18 cellular contexts compared by ENCODE assay signal in the genomic region with DNA sequence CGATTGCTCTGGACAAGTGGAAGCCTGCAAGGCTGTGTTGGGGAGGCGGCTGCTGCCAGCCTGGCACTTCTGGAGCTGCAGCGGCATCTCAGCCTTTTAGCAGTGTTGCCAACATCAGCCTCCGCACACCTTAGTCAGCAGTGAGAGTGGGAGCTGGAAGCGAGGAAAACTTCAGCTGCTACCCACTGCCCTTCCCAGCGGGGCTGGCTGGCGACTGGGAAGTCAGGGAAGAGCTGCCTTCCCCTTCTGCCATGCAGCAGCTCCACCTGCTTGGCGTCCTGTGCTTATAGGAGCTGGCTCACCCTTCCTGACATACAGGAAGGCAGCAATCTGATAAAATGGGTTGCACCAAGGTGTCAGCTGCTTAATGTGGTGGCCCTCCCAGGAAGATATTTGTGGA. TPM values are rescaled to one million over a fixed set of nuclear protein-coding genes. Genes with fewer than 3 reads are reported as not detected.
A peak's percentile ranks its signal among the peaks of the same experiment; 100 is the strongest.
DNase-seq lines count a peak whose midpoint lies in the region; ATAC-seq and TF ChIP-seq lines count a peak whose summit lies in the region.
"Had no signal": no experiment of that assay in that cellular context is flagged by ENCODE, and none has a peak within 500 bp of the region (broad histone marks: within the 10 kb centered on the region; RNA-seq: fewer than 3 reads in every experiment).

No MANE protein-coding gene starts in this region.

- BruUV-seq in PC-3 (replicated peaks; lab: Mats Ljungman, UMichigan) = no TSS peak

- intact Hi-C loops in PC-3 (cut with micrococcal nuclease) = no loop called here

- H3K36me3 ChIP-seq in PC-3 (ENCODE audit: low read depth, low read length) (no peaks in the 10 kb centered on the region), hepatocyte (replicated peaks; ENCODE audit: insufficient read depth, low read depth) (no peaks in the 10 kb centered on the region)
- H3K36me3 ChIP-seq: adrenal gland, BLaER1, upper lobe of right lung had no signal

- H3K79me2 ChIP-seq in PC-3 (ENCODE audit: low read length) (no peaks in the 10 kb centered on the region), hepatocyte (no peaks in the 10 kb centered on the region)

- peak; percentile 52 for DNase-seq in DMS53 (lab: John Stamatoyannopoulos, UW)
- no peak for DNase-seq in DMS53 treated with DMSO at 0.1 percent for 48 hours (lab: John Stamatoyannopoulos, UW; ENCODE audit: unreplicated experiment)
- no peak for DNase-seq in PC-3
- DNase-seq in hepatocyte (ENCODE audit: low spot score) = no peak
- DNase-seq in stimulated activated effector memory CD8-positive, alpha-beta T cell treated with anti-CD3 and anti-CD28 coated beads, Interleukin-12 subunit alpha, Interleukin-12 subunit beta, amount 100 ng/mL, for 72 hours (ENCODE audit: low spot score in 2 of 2) = no peak
- no peak for DNase-seq in KBM-7
- DNase-seq in SW480 (ENCODE audit: low spot score) = no peak
- DNase-seq: 8988T; adrenal gland; effector memory CD4-positive, alpha-beta T cell; left cardiac atrium; NCI-H446 treated with DMSO at 0.1 percent for 48 hours; upper lobe of right lung had no signal

- H3K4me3 ChIP-seq in PC-3 (ENCODE audit: low read length) (no peak overlapping the region), hepatocyte (no peak overlapping the region)
- H3K4me3 ChIP-seq: adrenal gland, BLaER1, SK-N-MC, skin epidermis, upper lobe of right lung had no signal

- H3K27ac Mint-ChIP-seq in stimulated activated effector memory CD8-positive, alpha-beta T cell treated with anti-CD3 and anti-CD28 coated beads, Interleukin-12 subunit alpha, Interleukin-12 subunit beta, amount 100 ng/mL, for 72 hours = no peak overlapping the region
- H3K27ac Mint-ChIP-seq: activated T-helper 2 cell treated with anti-CD3 and anti-CD28 coated beads, Interferon-gamma antibody, Interleukin-2, Interleukin-4, amounts not matched to agents 10 μg/mL and 5 μg/mL and 100 μg/mL, durations not matched to agents 14 hours and 24 hours and 36 hours had no signal

- H3K27ac ChIP-seq in PC-3 (ENCODE audit: low read length) (no peak overlapping the region), hepatocyte (peak overlapping the region; percentile 66)
- H3K27ac ChIP-seq: adrenal gland, BLaER1, SK-N-MC, upper lobe of right lung had no signal

- 58% methylated on average over 8 of the region's 8 CpGs for WGBS in hepatocyte (ENCODE audit: low lambda C conversion rate, missing lambda C conversion rate)

- TF ChIP-seq CTCF in PC-3 (conservative IDR thresholded peaks at IDR 0.05; ENCODE audit: low read depth, low read length) = no peak
- TF ChIP-seq CTCF in hepatocyte (IDR thresholded peaks at IDR 0.05; ENCODE audit: poor library complexity) = no peak

- no peak overlapping the region for H2AFZ ChIP-seq in PC-3 (ENCODE audit: low read length)
- no peak overlapping the region for H2AFZ ChIP-seq in hepatocyte

- H3K9ac ChIP-seq in PC-3 (ENCODE audit: low read length) = no peak overlapping the region
- H3K9ac ChIP-seq: BLaER1 had no signal

- H3F3A ChIP-seq in PC-3 (ENCODE audit: low read length, unreplicated experiment) = no peaks in the 10 kb centered on the region

- no peaks in the 10 kb centered on the region for H3K27me3 ChIP-seq in PC-3 (ENCODE audit: low read length)
- H3K27me3 ChIP-seq in hepatocyte = no peaks in the 10 kb centered on the region
- H3K27me3 ChIP-seq: adrenal gland, BLaER1, upper lobe of right lung had no signal

- no peak overlapping the region for H3K4me3 Mint-ChIP-seq in stimulated activated effector memory CD8-positive, alpha-beta T cell treated with anti-CD3 and anti-CD28 coated beads, Interleukin-12 subunit alpha, Interleukin-12 subunit beta, amount 100 ng/mL, for 72 hours

- in situ Hi-C loops in KBM-7 (cut with MboI; ENCODE audit: low pct_unique_long_range_greater_than_20kb, low sequenced_read_pairs) = no loop called here

- no peaks in the 10 kb centered on the region for H3K36me3 Mint-ChIP-seq in stimulated activated effector memory CD8-positive, alpha-beta T cell treated with anti-CD3 and anti-CD28 coated beads, Interleukin-12 subunit alpha, Interleukin-12 subunit beta, amount 100 ng/mL, for 72 hours

- peaks cover 31% of the 10 kb centered on the region for H3K4me1 Mint-ChIP-seq in stimulated activated effector memory CD8-positive, alpha-beta T cell treated with anti-CD3 and anti-CD28 coated beads, Interleukin-12 subunit alpha, Interleukin-12 subunit beta, amount 100 ng/mL, for 72 hours

- POLR2A ChIA-PET in PC-3 (lab: Charles Lee; ENCODE audit: unreplicated experiment) = no interaction called here

- ATAC-seq in PC-3 = peak; percentile 31; the same call in 1 of the 2 replicates
- ATAC-seq in stimulated activated effector memory CD8-positive, alpha-beta T cell treated with anti-CD3 and anti-CD28 coated beads, Interleukin-12 subunit alpha, Interleukin-12 subunit beta, amount 100 ng/mL, for 72 hours = peak; percentile 8
- no peak for ATAC-seq in HG02588 (IDR thresholded peaks at IDR 0.05; ENCODE audit: unreplicated experiment)

- no peaks in the 10 kb centered on the region for H4K20me1 ChIP-seq in PC-3 (ENCODE audit: low read length)
- no peaks in the 10 kb centered on the region for H4K20me1 ChIP-seq in hepatocyte (ENCODE audit: insufficient read depth, poor library complexity, severe bottlenecking)
- H4K20me1 ChIP-seq: BLaER1 had no signal

- H3K9me3 Mint-ChIP-seq in stimulated activated effector memory CD8-positive, alpha-beta T cell treated with anti-CD3 and anti-CD28 coated beads, Interleukin-12 subunit alpha, Interleukin-12 subunit beta, amount 100 ng/mL, for 72 hours = no peaks in the 10 kb centered on the region
- H3K9me3 Mint-ChIP-seq: activated T-helper 2 cell treated with anti-CD3 and anti-CD28 coated beads, Interferon-gamma antibody, Interleukin-2, Interleukin-4, amounts not matched to agents 10 μg/mL and 5 μg/mL and 100 μg/mL, durations not matched to agents 14 hours and 24 hours and 36 hours had no signal

- H3K9me2 ChIP-seq in PC-3 (replicated peaks; ENCODE audit: low read length) = no peaks in the 10 kb centered on the region
- H3K9me2 ChIP-seq in hepatocyte (replicated peaks; ENCODE audit: insufficient read depth) = no peaks in the 10 kb centered on the region

- H3K4me1 ChIP-seq in PC-3 (ENCODE audit: insufficient read depth, low read length) (peaks cover 9% of the 10 kb centered on the region), hepatocyte (ENCODE audit: insufficient read depth) (peaks cover 17% of the 10 kb centered on the region)
- H3K4me1 ChIP-seq: adrenal gland had no signal

- H3K4me2 ChIP-seq in PC-3 (ENCODE audit: low read length) = no peak overlapping the region
- peak overlapping the region; percentile 42 for H3K4me2 ChIP-seq in hepatocyte
- H3K4me2 ChIP-seq: BLaER1 had no signal

- H3K9me3 ChIP-seq in PC-3 (ENCODE audit: low read length) = no peaks in the 10 kb centered on the region
- H3K9me3 ChIP-seq in hepatocyte (ENCODE audit: low read depth) = no peaks in the 10 kb centered on the region
- H3K9me3 ChIP-seq: adrenal gland, BLaER1, upper lobe of right lung had no signal

- CTCF ChIA-PET in PC-3 (lab: Charles Lee) = interaction anchor here (0.6 kb wide), 1 partner anchor 10 kb away, joined by 3 read pairs; no protein-coding TSS in a partner anchor

RNA-seq across cellular contexts. Expression of a gene that starts 15.4 kb away (rescaled TPM):
- total RNA-seq in PC-3 (2014; rRNA removed) (49.6 and 64.0 TPM in 2 replicates), hepatocyte (41.8 and 54.2 TPM in 2 replicates)
- 37.1 and 42.7 TPM in 2 replicates for polyA plus RNA-seq in hepatocyte
